In genomic region chr6:163573503-163574179, GRCh38 we compare ENCODE assay signal across 13 cellular contexts.
"Had no signal": no experiment of that assay in that cellular context is flagged by ENCODE, and none has a peak within 500 bp of the region (broad histone marks: within the 10 kb centered on the region; RNA-seq: fewer than 3 reads in every experiment).

No MANE protein-coding gene starts in this region.

- H3K9me3 Mint-ChIP-seq: activated naive CD8-positive, alpha-beta T cell treated with anti-CD3 and anti-CD28 coated beads for 36 hours; activated T-cell treated with anti-CD3 and anti-CD28 coated beads, Interleukin-2, amount 50 U/mL, for 24 hours; mesothelial cell of epicardium had no signal

- H3K4me3 ChIP-seq: gastroesophageal sphincter, hepatocyte had no signal

- ATAC-seq: gastroesophageal sphincter, T-helper 17 cell had no signal

- H3K27me3 Mint-ChIP-seq: activated naive CD8-positive, alpha-beta T cell treated with anti-CD3 and anti-CD28 coated beads for 36 hours; activated T-cell treated with anti-CD3 and anti-CD28 coated beads, Interleukin-2, amount 50 U/mL, for 24 hours; T-helper 17 cell had no signal

- H3K4me3 Mint-ChIP-seq: activated naive CD8-positive, alpha-beta T cell treated with anti-CD3 and anti-CD28 coated beads for 36 hours; activated T-cell treated with anti-CD3 and anti-CD28 coated beads, Interleukin-2, amount 50 U/mL, for 24 hours; mesothelial cell of epicardium; T-helper 17 cell had no signal

- H3K27ac ChIP-seq: brain microvascular endothelial cell, gastroesophageal sphincter, hepatocyte had no signal

- DNase-seq: activated CD4-positive, alpha-beta T cell treated with anti-CD3 and anti-CD28 coated beads, Interleukin-2, amount 50 U/mL, for 1 hour; activated CD4-positive, CD25-positive, alpha-beta regulatory T cell; activated effector memory CD4-positive, alpha-beta T cell treated with Interleukin-2 at 50 U/mL for 16 hours; activated naive CD8-positive, alpha-beta T cell treated with anti-CD3 and anti-CD28 coated beads for 36 hours; activated T-cell treated with anti-CD3 and anti-CD28 coated beads, Interleukin-2, amount 50 U/mL, for 24 hours; brain microvascular endothelial cell; retina; T-helper 17 cell had no signal

- H3K27me3 ChIP-seq: brain microvascular endothelial cell, gastroesophageal sphincter, hepatocyte had no signal

- FAIRE-seq: endothelial cell of umbilical vein, urothelium cell line had no signal

- H3K9me3 ChIP-seq: gastroesophageal sphincter had no signal

- H3K4me1 ChIP-seq: gastroesophageal sphincter had no signal

- H3K27ac Mint-ChIP-seq: activated naive CD8-positive, alpha-beta T cell treated with anti-CD3 and anti-CD28 coated beads for 36 hours; activated T-cell treated with anti-CD3 and anti-CD28 coated beads, Interleukin-2, amount 50 U/mL, for 24 hours; mesothelial cell of epicardium; T-helper 17 cell had no signal
